In the genomic region with DNA sequence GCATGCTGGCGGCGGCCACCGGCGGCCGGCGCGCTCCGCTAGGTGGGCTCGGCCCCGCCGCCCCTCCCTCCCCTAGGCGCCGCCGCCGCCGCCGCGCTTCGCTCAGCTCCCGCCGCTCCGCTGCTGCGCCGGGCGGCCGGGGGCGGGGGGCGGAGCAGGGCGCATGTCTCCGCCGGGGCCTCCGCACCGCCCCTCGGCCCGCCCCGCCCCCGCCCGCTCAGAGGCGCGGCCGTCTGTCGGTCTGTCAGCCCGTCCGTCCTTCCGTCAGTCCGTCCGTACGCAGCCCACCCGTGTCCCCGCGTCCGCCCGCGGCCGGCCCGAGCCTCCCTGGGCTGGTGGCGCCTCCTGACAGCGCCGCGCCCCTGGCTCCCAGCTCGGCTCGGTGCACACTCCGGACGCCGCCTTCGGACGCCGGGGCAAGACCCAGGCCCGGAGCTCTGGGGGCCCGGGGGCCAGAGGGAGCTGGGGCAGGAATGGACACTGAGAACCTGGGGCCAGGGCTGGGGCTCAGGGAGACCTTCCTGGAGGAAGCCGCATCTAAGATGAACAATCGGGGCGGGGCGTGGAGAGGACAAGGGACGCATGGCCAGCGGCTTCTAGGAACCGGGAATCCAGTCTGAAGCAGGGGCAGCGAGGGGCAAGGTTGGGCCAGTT, we compare ENCODE assay signal across 8 cellular contexts. TPM values are rescaled to one million over a fixed set of nuclear protein-coding genes. Genes with fewer than 3 reads are reported as not detected.
DNase-seq lines count a peak whose midpoint lies in the region; TF ChIP-seq lines count a peak whose summit lies in the region.

A gene (minus strand): TSS at position 138 of the 654 bp plus-strand sequence. CDS start 6,193 bp downstream, outside the sequence.

- H3K9me3 ChIP-seq in osteoblast (ENCODE audit: low read depth, low read length) = no peaks in the 10 kb centered on the region
- no peaks in the 10 kb centered on the region for H3K9me3 ChIP-seq in uterus

- no peaks in the 10 kb centered on the region for H3K79me2 ChIP-seq in osteoblast (ENCODE audit: insufficient read depth, low read length)

- peak; percentile 72 for DNase-seq in DMS53 (lab: John Stamatoyannopoulos, UW)
- DNase-seq in DMS53 treated with DMSO at 0.1 percent for 48 hours (lab: John Stamatoyannopoulos, UW; ENCODE audit: unreplicated experiment) = no peak
- DNase-seq in NCI-H226 = peak; percentile 37
- peak; percentile 72 for DNase-seq in activated T-cell treated with anti-CD3 and anti-CD28 coated beads, Interleukin-2, amount 50 U/mL, for 24 hours
- no peak for DNase-seq in fibroblast of the aortic adventitia (ENCODE audit: low read depth)
- peak; percentile 97 for DNase-seq in osteoblast (ENCODE audit: insufficient read length, low spot score, missing footprints)
- DNase-seq in uterus = peak in 1 of 2 donors; percentile 62
- no peak for DNase-seq in NCI-H1048 (lab: John Stamatoyannopoulos, UW)

- no peak within 1 kb of the TSS for H3K27ac Mint-ChIP-seq in activated T-cell treated with anti-CD3 and anti-CD28 coated beads, Interleukin-2, amount 50 U/mL, for 24 hours

- no peaks in the 10 kb centered on the region for H3K9me3 Mint-ChIP-seq in activated T-cell treated with anti-CD3 and anti-CD28 coated beads, Interleukin-2, amount 50 U/mL, for 24 hours

- H3K4me1 ChIP-seq in osteoblast (ENCODE audit: insufficient read depth, low read length) = no peaks in the 10 kb centered on the region
- peaks cover 0 to 9% of the 10 kb centered on the region in 2 donors for H3K4me1 ChIP-seq in uterus

- H3K27me3 ChIP-seq in osteoblast (ENCODE audit: insufficient read depth, low read length) (no peaks in the 10 kb centered on the region), uterus (no peaks in the 10 kb centered on the region)

- H3K4me3 ChIP-seq in fibroblast of the aortic adventitia (ENCODE audit: low read depth, low read length) (peak within 1 kb of the TSS; percentile 68), osteoblast (ENCODE audit: insufficient read depth, low read length) (peak within 1 kb of the TSS; percentile 70), uterus (peak within 1 kb of the TSS; percentile 43 to 47)

- peak within 1 kb of the TSS; percentile 71 for H3K4me2 ChIP-seq in osteoblast (ENCODE audit: insufficient read depth, low read length)

- peaks cover 32% of the 10 kb centered on the region for H3K27me3 Mint-ChIP-seq in activated T-cell treated with anti-CD3 and anti-CD28 coated beads, Interleukin-2, amount 50 U/mL, for 24 hours

- TF ChIP-seq CTCF in fibroblast of the aortic adventitia (IDR thresholded peaks at IDR 0.05; ENCODE audit: insufficient read depth, low read length) (no peak), osteoblast (IDR thresholded peaks at IDR 0.05; ENCODE audit: extremely low read depth, low read depth, low read length) (no peak), uterus (IDR thresholded peaks at IDR 0.05) (no peak)

- peaks cover 4% of the 10 kb centered on the region for H3K36me3 Mint-ChIP-seq in activated T-cell treated with anti-CD3 and anti-CD28 coated beads, Interleukin-2, amount 50 U/mL, for 24 hours (ENCODE audit: low read depth)

- H3K27ac ChIP-seq in osteoblast (ENCODE audit: low read depth, low read length) = no peak within 1 kb of the TSS
- peak within 1 kb of the TSS; percentile 76 to 77 for H3K27ac ChIP-seq in uterus

- H3K4me3 Mint-ChIP-seq in activated T-cell treated with anti-CD3 and anti-CD28 coated beads, Interleukin-2, amount 50 U/mL, for 24 hours = peak within 1 kb of the TSS; percentile 57

- H3K36me3 ChIP-seq in osteoblast (ENCODE audit: insufficient read depth, low read length) = no peaks in the 10 kb centered on the region
- no peaks in the 10 kb centered on the region for H3K36me3 ChIP-seq in uterus

- intact Hi-C loops in uterus (cut with DNase I; ENCODE audit: low total_unique reads) = no loop called here

- no peak for TF ChIP-seq POLR2A in uterus (IDR thresholded peaks at IDR 0.05)

- peaks cover 5% of the 10 kb centered on the region for H3K4me1 Mint-ChIP-seq in activated T-cell treated with anti-CD3 and anti-CD28 coated beads, Interleukin-2, amount 50 U/mL, for 24 hours (ENCODE audit: low read depth)

- peaks cover 18% of the 10 kb centered on the region for H4K20me1 ChIP-seq in osteoblast (ENCODE audit: insufficient read depth, low read length)

- peak within 1 kb of the TSS; percentile 29 for H2AFZ ChIP-seq in osteoblast (ENCODE audit: low read length)

RNA-seq across cellular contexts. Expression of the gene that starts here (rescaled TPM):
- 9.9 and 10.9 TPM in 2 replicates for total RNA-seq in fibroblast of the aortic adventitia (ENCODE audit: low replicate concordance)
- total RNA-seq in osteoblast = 2.9 and 4.0 TPM in 2 replicates
- 10 to 100 TPM in 2 of 4 donors, 1 to 10 TPM in 2; 5.6 to 22.1 (median 10.3) TPM for total RNA-seq in uterus

Comparison
In these comparisons a context has a peak if more than half of its experiments do, and no peak if none do; other contexts are left out.
1. DNase-seq: peak in DMS53 (single experiment), NCI-H226 (single experiment), activated T-cell treated with anti-CD3 and anti-CD28 coated beads, Interleukin-2, amount 50 U/mL, for 24 hours (single experiment) and osteoblast (single experiment); none in DMS53 treated with DMSO at 0.1 percent for 48 hours (single experiment), fibroblast of the aortic adventitia (single experiment) and NCI-H1048 (single experiment).
2. Peak in every context shown above with its lines, with median percentiles within 50 percentile points of each other: H3K4me3 ChIP-seq.